ENCODE assay signal across 15 cellular contexts in the genomic region with DNA sequence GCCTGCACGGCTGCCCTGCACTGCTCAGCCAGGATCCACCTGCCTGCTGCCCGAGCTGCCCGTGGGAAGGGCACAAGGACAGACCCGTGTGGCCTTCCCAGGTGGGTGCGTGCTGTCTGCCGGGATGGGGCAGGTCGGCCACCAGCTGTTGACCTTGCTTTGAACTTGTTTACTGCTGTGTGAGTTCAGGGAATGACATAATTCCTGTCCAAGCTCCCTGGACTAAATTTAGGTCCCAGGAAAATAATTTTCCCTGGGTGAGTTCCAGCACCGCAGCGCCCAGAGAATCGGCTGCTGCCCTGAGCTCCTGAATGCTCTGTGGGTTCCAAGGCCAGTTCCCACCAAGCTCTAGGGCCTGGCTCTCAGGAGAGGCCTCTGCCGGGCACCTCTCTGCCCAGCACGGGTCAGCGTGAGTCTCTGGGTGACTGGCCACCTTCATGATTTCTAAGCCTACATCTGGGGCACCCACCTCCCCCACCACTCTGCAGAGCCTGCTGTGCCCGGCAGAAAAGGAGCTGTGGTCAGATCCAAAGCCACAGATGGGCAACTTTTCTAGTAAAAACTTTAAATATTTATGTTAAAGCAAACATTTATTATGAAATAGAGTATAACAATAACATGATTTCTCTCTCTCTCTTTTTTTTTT. TPM values are rescaled to one million over a fixed set of nuclear protein-coding genes. Genes with fewer than 3 reads are reported as not detected.
DNase-seq lines count a peak whose midpoint lies in the region; ATAC-seq and TF ChIP-seq lines count a peak whose summit lies in the region.
"Had no signal": no experiment of that assay in that cellular context is flagged by ENCODE, and none has a peak within 500 bp of the region (broad histone marks: within the 10 kb centered on the region; RNA-seq: fewer than 3 reads in every experiment).

No MANE protein-coding gene starts in this region.

- H3K4me3 ChIP-seq in choroid plexus epithelial cell (ENCODE audit: low read depth, low read length) (no peak overlapping the region), GM23248 (no peak overlapping the region)
- H3K4me3 ChIP-seq: HAP-1 had no signal

- H3K27me3 Mint-ChIP-seq in progenitor cell of endocrine pancreas: no peaks in the 10 kb centered on the region
- H3K27me3 Mint-ChIP-seq: activated T-cell treated with anti-CD3 and anti-CD28 coated beads, Interleukin-2, amount 50 U/mL, for 24 hours; B cell had no signal

- H3K27ac Mint-ChIP-seq in progenitor cell of endocrine pancreas: peak overlapping the region; percentile 69
- H3K27ac Mint-ChIP-seq: activated T-cell treated with anti-CD3 and anti-CD28 coated beads, Interleukin-2, amount 50 U/mL, for 24 hours; natural killer cell had no signal

- no peaks in the 10 kb centered on the region for H3K4me1 Mint-ChIP-seq in progenitor cell of endocrine pancreas (ENCODE audit: low read depth)

- H3K4me3 Mint-ChIP-seq in progenitor cell of endocrine pancreas (ENCODE audit: low read depth): no peak overlapping the region
- H3K4me3 Mint-ChIP-seq: activated T-cell treated with anti-CD3 and anti-CD28 coated beads, Interleukin-2, amount 50 U/mL, for 24 hours; B cell; natural killer cell had no signal

- no peaks in the 10 kb centered on the region for H3K36me3 ChIP-seq in GM23248 (ENCODE audit: low read depth)

- peak; percentile 64 to 65 for ATAC-seq in left cardiac atrium
- ATAC-seq in HG03280 (IDR thresholded peaks at IDR 0.05; ENCODE audit: unreplicated experiment): no peak
- ATAC-seq in HG03439 (IDR thresholded peaks at IDR 0.05; ENCODE audit: unreplicated experiment): no peak
- ATAC-seq: activated CD4-positive, CD25-positive, alpha-beta regulatory T cell treated with anti-CD3 and anti-CD28 coated beads, Interleukin-2, amount 50 U/mL, for 24 hours; natural killer cell had no signal

- no peak overlapping the region for H3K27ac ChIP-seq in GM23248

- no peaks in the 10 kb centered on the region for H3K79me2 ChIP-seq in GM23248 (ENCODE audit: insufficient read depth)

- in situ Hi-C loops in GM23248 (cut with MboI): no loop called here

- 62 to 72% methylated on average over 14 of the region's 14 CpGs for WGBS in GM23248 (ENCODE audit: low coverage in 1 of 2, low lambda C conversion rate in 2 of 2, missing lambda C conversion rate in 2 of 2), 2 experiments

- H4K20me1 ChIP-seq in GM23248 (ENCODE audit: insufficient read depth): no peaks in the 10 kb centered on the region

- no peaks in the 10 kb centered on the region for H3F3A ChIP-seq in GM23248 (ENCODE audit: insufficient read depth)

- no peaks in the 10 kb centered on the region for H3K9me3 ChIP-seq in GM23248 (ENCODE audit: low read depth)
- H3K9me3 ChIP-seq: HAP-1 had no signal

- H3K9me3 Mint-ChIP-seq in progenitor cell of endocrine pancreas (ENCODE audit: low read depth): no peaks in the 10 kb centered on the region
- H3K9me3 Mint-ChIP-seq: activated T-cell treated with anti-CD3 and anti-CD28 coated beads, Interleukin-2, amount 50 U/mL, for 24 hours; natural killer cell had no signal

- H2AFZ ChIP-seq in GM23248: no peak overlapping the region

- H3K36me3 Mint-ChIP-seq in progenitor cell of endocrine pancreas (ENCODE audit: insufficient read depth): peaks cover 8% of the 10 kb centered on the region
- H3K36me3 Mint-ChIP-seq: natural killer cell had no signal

- intact Hi-C loops in left cardiac atrium (cut with DNase I): no loop called here

- no peak for TF ChIP-seq CTCF in choroid plexus epithelial cell (conservative IDR thresholded peaks at IDR 0.05; ENCODE audit: low read depth, low read length)
- no peak for TF ChIP-seq CTCF in progenitor cell of endocrine pancreas (IDR thresholded peaks at IDR 0.05; ENCODE audit: unreplicated experiment)

- H3K27me3 ChIP-seq in GM23248 (replicated peaks; ENCODE audit: insufficient read depth): no peaks in the 10 kb centered on the region

- DNase-seq in D341Med (ENCODE audit: low spot score) (peak; percentile 17), choroid plexus epithelial cell (ENCODE audit: low read depth) (peak; percentile 23), left cardiac atrium (no peak), progenitor cell of endocrine pancreas (ENCODE audit: low spot score, unreplicated experiment) (no peak), GM23248 (no peak), NCI-H2196 (lab: John Stamatoyannopoulos, UW; ENCODE audit: unreplicated experiment) (no peak)
- DNase-seq: activated T-cell treated with anti-CD3 and anti-CD28 coated beads, Interleukin-2, amount 50 U/mL, for 24 hours; natural killer cell; NCI-H187 treated with DMSO at 0.1 percent for 48 hours; stimulated activated CD4-positive, alpha-beta T cell treated with anti-CD3 and anti-CD28 coated beads, Interleukin-15, amount 100 ng/mL, for 24 hours had no signal

- H3K9me2 ChIP-seq in GM23248 (ENCODE audit: insufficient read depth): no peaks in the 10 kb centered on the region

- H3K4me2 ChIP-seq in GM23248 (ENCODE audit: unreplicated experiment): no peak overlapping the region

- H3K9ac ChIP-seq in GM23248: no peak overlapping the region

- no peaks in the 10 kb centered on the region for H3K4me1 ChIP-seq in GM23248 (ENCODE audit: insufficient read depth)
- H3K4me1 ChIP-seq: HAP-1 had no signal

RNA-seq across cellular contexts. Expression of gene MLXIP, which starts 27.2 kb away (rescaled TPM):
- 10 to 100 TPM; 30.8 to 31.3 TPM for total RNA-seq in left cardiac atrium
- 48.6 and 48.7 TPM in 2 replicates for total RNA-seq in progenitor cell of endocrine pancreas
- 6.4 and 7.1 TPM in 2 replicates for total RNA-seq in GM23248 (2014; rRNA removed; shearing (Covaris generic))
- 7.4 and 7.5 TPM in 2 replicates for polyA plus RNA-seq in GM23248 (2016; fragmentation: Nextera tagmentation; extraction: Ambion mirVana)

RNA-seq across cellular contexts. Expression of gene BCL7A, which starts 29.7 kb away (rescaled TPM):
- total RNA-seq in left cardiac atrium (10 to 100 TPM in 1 of 2 donors, 1 to 10 TPM in 1; 9.8 to 11.3 TPM), progenitor cell of endocrine pancreas (43.7 and 49.3 TPM in 2 replicates)
- total RNA-seq in GM23248 (2014; rRNA removed; shearing (Covaris generic)): 3.4 and 4.2 TPM in 2 replicates
- polyA plus RNA-seq in GM23248 (2016; fragmentation: Nextera tagmentation; extraction: Ambion mirVana): 2.7 and 3.0 TPM in 2 replicates

Comparison
In these comparisons a context has a peak if more than half of its experiments do, and no peak if none do; other contexts are left out.
1. DNase-seq: peak in D341Med (single experiment) and choroid plexus epithelial cell (single experiment); none in left cardiac atrium (single experiment), progenitor cell of endocrine pancreas (single experiment), GM23248 (single experiment) and NCI-H2196 (single experiment).
2. ATAC-seq: peak in left cardiac atrium (2 of 2); none in HG03280 (single experiment) and HG03439 (single experiment).